Comparison of ENCODE assay signal across 16 cellular contexts in the genomic region with DNA sequence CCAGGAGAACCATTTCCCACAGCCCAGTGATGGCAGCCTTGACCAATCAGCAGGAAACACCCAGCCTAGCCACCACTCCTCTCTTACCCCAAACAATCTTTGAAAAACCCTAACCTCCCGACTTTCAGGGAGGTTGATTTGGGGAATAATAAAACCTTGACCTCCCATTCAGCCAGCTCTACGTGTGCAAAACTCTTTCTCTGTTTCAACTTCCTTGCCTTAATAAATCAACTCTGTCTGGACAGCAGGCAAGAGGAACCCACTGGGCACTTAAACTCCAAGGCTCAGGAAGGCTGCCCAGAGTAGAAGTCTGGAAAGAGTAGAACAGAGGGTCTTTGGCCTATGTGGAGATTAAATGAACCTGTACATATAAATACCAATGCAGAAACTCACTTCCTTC.
"Had no signal": no experiment of that assay in that cellular context is flagged by ENCODE, and none has a peak within 500 bp of the region (broad histone marks: within the 10 kb centered on the region; RNA-seq: fewer than 3 reads in every experiment).

No MANE protein-coding gene starts in this region.

- H3K36me3 ChIP-seq: pancreas, thoracic aorta had no signal

- H3K4me3 ChIP-seq: coronary artery, pancreas, thoracic aorta had no signal

- H3K9me3 ChIP-seq: pancreas, thoracic aorta had no signal

- ATAC-seq: activated CD8-positive, alpha-beta T cell treated with anti-CD3 and anti-CD28 coated beads, Interleukin-2, amount 10 ng/mL, durations not matched to agents 7 days and 5 days; activated T-cell treated with anti-CD3 and anti-CD28 coated beads, Interleukin-2, amount 50 U/mL, for 72 hours; left lobe of liver; stimulated activated effector memory CD8-positive, alpha-beta T cell treated with anti-CD3 and anti-CD28 coated beads, Interleukin-12 subunit alpha, Interleukin-12 subunit beta, amount 100 ng/mL, for 72 hours had no signal

- H3K27ac ChIP-seq: coronary artery had no signal

- H3K27me3 ChIP-seq: pancreas had no signal

- DNase-seq: activated CD4-positive, alpha-beta T cell treated with anti-CD3 and anti-CD28 coated beads, Interleukin-2, amount 10 ng/mL, durations not matched to agents 24 days and 14 days; activated CD8-positive, alpha-beta memory T cell treated with anti-CD3 and anti-CD28 coated beads, Interleukin-2, amount 50 U/mL, for 48 hours; activated CD8-positive, alpha-beta T cell treated with anti-CD3 and anti-CD28 coated beads, Interleukin-2, amount 10 ng/mL, durations not matched to agents 7 days and 5 days; activated gamma-delta T cell; activated T-cell treated with anti-CD3 and anti-CD28 coated beads, Interleukin-2, amount 50 U/mL, for 72 hours; amniotic stem cell; central memory CD4-positive, alpha-beta T cell; effector CD8-positive, alpha-beta T cell; pancreas; stimulated activated CD4-positive, alpha-beta T cell treated with anti-CD3 and anti-CD28 coated beads, Interleukin-12 subunit alpha, Interleukin-12 subunit beta, amount 100 ng/mL, for 4 hours; stimulated activated CD4-positive, alpha-beta T cell treated with anti-CD3 and anti-CD28 coated beads, Interleukin-2, amount 100 ng/mL, for 24 hours; T1000 had no signal
